Comparison of ENCODE assay signal across 17 cellular contexts in genomic region chr14:64098120-64098519, GRCh38.
DNase-seq lines count a peak whose midpoint lies in the region; ATAC-seq and TF ChIP-seq lines count a peak whose summit lies in the region.
"Had no signal": no experiment of that assay in that cellular context is flagged by ENCODE, and none has a peak within 500 bp of the region (broad histone marks: within the 10 kb centered on the region; RNA-seq: fewer than 3 reads in every experiment).

No MANE protein-coding gene starts in this region.

- H3K4me1 ChIP-seq in mucosa of descending colon (ENCODE audit: low read depth) (peaks cover 13% of the 10 kb centered on the region), transverse colon (peaks cover 2 to 28% (median 8%) of the 10 kb centered on the region in 4 donors), SJCRH30 (no peaks in the 10 kb centered on the region; the same call in 1 of the 2 replicates)
- H3K4me1 ChIP-seq: BLaER1 had no signal

- H3K27me3 Mint-ChIP-seq in central memory CD8-positive, alpha-beta T cell, result no peaks in the 10 kb centered on the region

- 49 to 50% methylated on average over 3 to 4 of the region's 4 CpGs for WGBS in transverse colon (ENCODE audit: low coverage in 1 of 2), 2 donors

- H3K4me3 ChIP-seq in mucosa of descending colon (no peak overlapping the region), transverse colon (peak overlapping the region in 3 of 4 donors; percentile 13 to 21 (median 13)), SJCRH30 (no peak overlapping the region)
- H3K4me3 ChIP-seq: BLaER1 had no signal

- TF ChIP-seq EP300 in transverse colon (IDR thresholded peaks at IDR 0.05; ENCODE audit: low read depth), result no peak

- no peak for TF ChIP-seq POLR2A in transverse colon (IDR thresholded peaks at IDR 0.05)

- peaks cover 49% of the 10 kb centered on the region for H3K36me3 Mint-ChIP-seq in central memory CD8-positive, alpha-beta T cell (ENCODE audit: insufficient read depth)

- DNase-seq in DMS79 treated with DMSO at 0.1 percent for 48 hours (lab: John Stamatoyannopoulos, UW), result peak; percentile 76
- no peak for DNase-seq in central memory CD8-positive, alpha-beta T cell (ENCODE audit: low spot score in 2 of 2)
- peak in 1 of 3 donors; percentile 74 for DNase-seq in mucosa of descending colon
- peak; percentile 49 for DNase-seq in transverse colon
- DNase-seq in SJCRH30, result no peak
- DNase-seq in cerebellum (ENCODE audit: low spot score), result no peak
- DNase-seq: Calu3; CD8-positive, alpha-beta T cell; KG1; MV-4-11; NCI-H1694 treated with DMSO at 0.1 percent for 48 hours; NCI-H748 treated with DMSO at 0.1 percent for 48 hours; NK-92 treated with Interleukin-12 subunit alpha and Interleukin-12 subunit beta, amount 100 ng/mL, for 24 hours had no signal

- H3K27me3 ChIP-seq in transverse colon (no peaks in the 10 kb centered on the region), SJCRH30 (no peaks in the 10 kb centered on the region)
- H3K27me3 ChIP-seq: BLaER1 had no signal

- H3K27ac Mint-ChIP-seq in central memory CD8-positive, alpha-beta T cell (ENCODE audit: low read depth), result peak overlapping the region; percentile 26
- H3K27ac Mint-ChIP-seq: CD8-positive, alpha-beta T cell had no signal

- ATAC-seq in central memory CD8-positive, alpha-beta T cell (replicated peaks; ENCODE audit: extremely low read depth, poor library complexity, severe bottlenecking), result no peak
- ATAC-seq in mucosa of descending colon (peak; percentile 93), HG02981 (IDR thresholded peaks at IDR 0.05; ENCODE audit: unreplicated experiment) (no peak)
- ATAC-seq: CD8-positive, alpha-beta T cell; HepG2; Right ventricle myocardium inferior had no signal

- H3K4me1 Mint-ChIP-seq in central memory CD8-positive, alpha-beta T cell, result no peaks in the 10 kb centered on the region

- in situ Hi-C loops in transverse colon (cut with MboI; ENCODE audit: low pct_ligation_motif_present in 1 of 4, low pct_unique_long_range_greater_than_20kb in 1 of 4, low sequenced_read_pairs in 3 of 4), result no loop called here

- H3K27ac ChIP-seq in transverse colon, result peak overlapping the region; percentile 62 to 82 (median 78)
- H3K27ac ChIP-seq in SJCRH30, result no peak overlapping the region
- H3K27ac ChIP-seq: BLaER1 had no signal

- intact Hi-C loops in mucosa of descending colon (cut with DNase I, micrococcal nuclease) (no loop called here), transverse colon (cut with DNase I; ENCODE audit: low total_unique reads) (no loop called here)

- TF ChIP-seq CTCF in mucosa of descending colon (IDR thresholded peaks at IDR 0.05), result no peak
- no peak for TF ChIP-seq CTCF in transverse colon (IDR thresholded peaks at IDR 0.05)

- H3K36me3 ChIP-seq in mucosa of descending colon (ENCODE audit: low read depth), result no peaks in the 10 kb centered on the region
- peaks cover 0 to 10% (median 0%) of the 10 kb centered on the region in 4 donors for H3K36me3 ChIP-seq in transverse colon
- peaks cover 13% of the 10 kb centered on the region for H3K36me3 ChIP-seq in SJCRH30

- no peaks in the 10 kb centered on the region for H3K9me3 Mint-ChIP-seq in central memory CD8-positive, alpha-beta T cell

- H3K9me3 ChIP-seq in mucosa of descending colon, result no peaks in the 10 kb centered on the region
- no peaks in the 10 kb centered on the region for H3K9me3 ChIP-seq in transverse colon
- H3K9me3 ChIP-seq in SJCRH30 (replicated peaks), result no peaks in the 10 kb centered on the region; the same call in 1 of the 2 replicates
- H3K9me3 ChIP-seq: BLaER1 had no signal

- no peak overlapping the region for H3K4me3 Mint-ChIP-seq in central memory CD8-positive, alpha-beta T cell
- H3K4me3 Mint-ChIP-seq: CD8-positive, alpha-beta T cell had no signal

Comparison
In these comparisons a context has a peak if more than half of its experiments do, and no peak if none do; other contexts are left out.
1. DNase-seq: peak in DMS79 treated with DMSO at 0.1 percent for 48 hours (single experiment) and transverse colon (single experiment); none in central memory CD8-positive, alpha-beta T cell (0 of 2), SJCRH30 (0 of 2) and cerebellum (single experiment).
2. H3K4me3 ChIP-seq: peak in transverse colon (3 of 4); none in mucosa of descending colon (single experiment) and SJCRH30 (single experiment).